28 cellular contexts compared by ENCODE assay signal in the genomic region with DNA sequence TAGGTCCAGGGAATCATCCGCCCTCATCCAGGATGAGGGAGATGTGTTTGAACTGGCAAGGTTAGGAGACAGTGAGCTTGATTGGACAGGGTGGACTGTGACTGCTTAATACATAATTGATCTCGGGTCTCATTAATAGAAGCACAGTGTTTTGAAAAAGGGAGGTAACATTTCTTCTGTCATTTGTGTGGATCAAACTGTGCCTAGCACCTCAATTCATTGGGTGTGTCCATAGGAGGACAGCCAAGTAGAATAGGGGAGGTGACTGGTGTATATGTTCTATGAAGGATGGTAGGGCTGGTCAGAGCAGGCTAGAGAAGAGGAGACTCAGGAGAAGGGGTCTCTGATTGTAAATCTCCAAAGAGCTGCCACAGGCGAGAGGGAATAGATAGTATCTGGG. TPM values are rescaled to one million over a fixed set of nuclear protein-coding genes. Genes with fewer than 3 reads are reported as not detected.
"Had no signal": no experiment of that assay in that cellular context is flagged by ENCODE, and none has a peak within 500 bp of the region (broad histone marks: within the 10 kb centered on the region; RNA-seq: fewer than 3 reads in every experiment).

No MANE protein-coding gene starts in this region.

- H3K4me1 Mint-ChIP-seq: natural killer cell; stimulated activated effector memory CD8-positive, alpha-beta T cell treated with anti-CD3 and anti-CD28 coated beads, Interleukin-12 subunit alpha, Interleukin-12 subunit beta, amount 100 ng/mL, for 72 hours had no signal

- H3K9me3 Mint-ChIP-seq: natural killer cell; nephron; stimulated activated effector memory CD8-positive, alpha-beta T cell treated with anti-CD3 and anti-CD28 coated beads, Interleukin-12 subunit alpha, Interleukin-12 subunit beta, amount 100 ng/mL, for 72 hours; stimulated activated naive B cell treated with anti-CD40 and anti-IgM and Interleukin-4, amounts not matched to agents 10 μg/mL and 1 μg/mL and 100 μg/mL, for 72 hours; stimulated activated naive CD8-positive, alpha-beta T cell treated with anti-CD3 and anti-CD28 coated beads, Interleukin-15, Interleukin-2, amounts not matched to agents 100 ng/mL and 50 ng/mL, for 24 hours had no signal

- H3K4me3 ChIP-seq: ovary, psoas muscle, right lobe of liver, sigmoid colon, stomach, thoracic aorta, thyroid gland, tibial nerve, upper lobe of left lung, vagina had no signal

- H3K27ac Mint-ChIP-seq: naive thymus-derived CD4-positive, alpha-beta T cell; natural killer cell; nephron; progenitor cell of endocrine pancreas; stimulated activated effector memory CD8-positive, alpha-beta T cell treated with anti-CD3 and anti-CD28 coated beads, Interleukin-12 subunit alpha, Interleukin-12 subunit beta, amount 100 ng/mL, for 72 hours; stimulated activated naive B cell treated with anti-CD40 and anti-IgM and Interleukin-4, amounts not matched to agents 10 μg/mL and 1 μg/mL and 100 μg/mL, for 72 hours; stimulated activated naive CD8-positive, alpha-beta T cell treated with anti-CD3 and anti-CD28 coated beads, Interleukin-15, Interleukin-2, amounts not matched to agents 100 ng/mL and 50 ng/mL, for 24 hours had no signal

- ATAC-seq: naive thymus-derived CD4-positive, alpha-beta T cell; natural killer cell; psoas muscle; right cardiac atrium; right lobe of liver; stimulated activated effector memory CD8-positive, alpha-beta T cell treated with anti-CD3 and anti-CD28 coated beads, Interleukin-12 subunit alpha, Interleukin-12 subunit beta, amount 100 ng/mL, for 72 hours; stimulated activated naive B cell treated with anti-CD40 and anti-IgM and Interleukin-4, amounts not matched to agents 10 μg/mL and 1 μg/mL and 100 μg/mL, for 72 hours had no signal

- H3K4me3 Mint-ChIP-seq: naive thymus-derived CD4-positive, alpha-beta T cell; natural killer cell; stimulated activated effector memory CD8-positive, alpha-beta T cell treated with anti-CD3 and anti-CD28 coated beads, Interleukin-12 subunit alpha, Interleukin-12 subunit beta, amount 100 ng/mL, for 72 hours; stimulated activated naive B cell treated with anti-CD40 and anti-IgM and Interleukin-4, amounts not matched to agents 10 μg/mL and 1 μg/mL and 100 μg/mL, for 72 hours; stimulated activated naive CD8-positive, alpha-beta T cell treated with anti-CD3 and anti-CD28 coated beads, Interleukin-15, Interleukin-2, amounts not matched to agents 100 ng/mL and 50 ng/mL, for 24 hours had no signal

- H3K9me3 ChIP-seq: neutrophil, ovary, psoas muscle, right lobe of liver, sigmoid colon, stomach, thoracic aorta, thyroid gland, tibial nerve, upper lobe of left lung, vagina had no signal

- H2AFZ ChIP-seq: parathyroid adenoma had no signal

- DNase-seq: naive thymus-derived CD4-positive, alpha-beta T cell; natural killer cell; nucleus accumbens; ovary; psoas muscle; right cardiac atrium; right lobe of liver; sigmoid colon; small intestine; stimulated activated CD4-positive, alpha-beta T cell treated with anti-CD3 and anti-CD28 coated beads, Interleukin-15, amount 100 ng/mL, for 24 hours; stimulated activated CD4-positive, alpha-beta T cell treated with anti-CD3 and anti-CD28 coated beads, Interleukin-2, amount 100 ng/mL, for 24 hours; stimulated activated CD4-positive, alpha-beta T cell treated with anti-CD3 and anti-CD28 coated beads, Interleukin-2, amount 100 ng/mL, for 48 hours; stimulated activated CD4-positive, alpha-beta T cell treated with anti-CD3 and anti-CD28 coated beads, Interleukin-4, amount 100 ng/mL, for 24 hours; stimulated activated naive B cell treated with anti-CD40 and anti-IgM and Interleukin-4, amounts not matched to agents 10 μg/mL and 1 μg/mL and 100 μg/mL, for 72 hours; stimulated activated naive CD4-positive, alpha-beta T cell treated with Interleukin-2 at 50 U/mL for 16 hours; stomach; thyroid gland; trophoblast cell; upper lobe of left lung had no signal

- H3K79me2 ChIP-seq: parathyroid adenoma had no signal

- H3K36me3 ChIP-seq: neutrophil, ovary, right lobe of liver, sigmoid colon, stomach, thoracic aorta, thyroid gland, tibial nerve, upper lobe of left lung, vagina had no signal

- H3K27me3 ChIP-seq: ovary, right lobe of liver, vagina had no signal

- H3K36me3 Mint-ChIP-seq: natural killer cell; stimulated activated effector memory CD8-positive, alpha-beta T cell treated with anti-CD3 and anti-CD28 coated beads, Interleukin-12 subunit alpha, Interleukin-12 subunit beta, amount 100 ng/mL, for 72 hours; stimulated activated naive B cell treated with anti-CD40 and anti-IgM and Interleukin-4, amounts not matched to agents 10 μg/mL and 1 μg/mL and 100 μg/mL, for 72 hours had no signal

- H3K4me1 ChIP-seq: parathyroid adenoma, psoas muscle had no signal

- H3K9ac ChIP-seq: parathyroid adenoma had no signal

- H3K27ac ChIP-seq: neutrophil, ovary, parathyroid adenoma, psoas muscle, right lobe of liver, sigmoid colon, stomach, thoracic aorta, thyroid gland, tibial nerve, upper lobe of left lung, vagina had no signal

RNA-seq across cellular contexts. Expression of gene INSYN1, which starts 2.8 kb away (rescaled TPM):
- total RNA-seq: naive thymus-derived CD4-positive, alpha-beta T cell; natural killer cell had no signal
- polyA plus RNA-seq: naive thymus-derived CD4-positive, alpha-beta T cell had no signal
